In genomic region chr19:41352609-41353465, GRCh38 we compare ENCODE assay signal across 8 cellular contexts. TPM values are rescaled to one million over a fixed set of nuclear protein-coding genes. Genes with fewer than 3 reads are reported as not detected.
DNase-seq lines count a peak whose midpoint lies in the region; ATAC-seq and TF ChIP-seq lines count a peak whose summit lies in the region.

No MANE protein-coding gene starts in this region.

- peak overlapping the region; percentile 92 for H3K4me3 Mint-ChIP-seq in activated naive CD4-positive, alpha-beta T cell treated with anti-CD3 and anti-CD28 coated beads, Interleukin-2, amount 10 ng/mL, durations not matched to agents 7 days and 5 days

- H3K4me1 ChIP-seq in BLaER1 (peaks cover 68% of the 10 kb centered on the region), HCT116 (ENCODE audit: control insufficient read depth in 1 of 2, insufficient read depth in 2 of 2, low read length in 2 of 2) (peaks cover 11 to 29% of the 10 kb centered on the region in 2 experiments; a peak in 3 of 4 replicates), aorta (ENCODE audit: control insufficient read depth in 1 of 2, insufficient read depth in 2 of 2, low read length in 2 of 2) (no peaks in the 10 kb centered on the region)

- H3K79me2 ChIP-seq in HCT116 (ENCODE audit: insufficient read depth, low read length), result peaks cover 42% of the 10 kb centered on the region

- H3K4me2 ChIP-seq in BLaER1, result peak overlapping the region; percentile 98
- H3K4me2 ChIP-seq in HCT116 (ENCODE audit: low read length), result peak overlapping the region; percentile 95

- POLR2A ChIA-PET in HCT116 (lab: Charles Lee), result interaction anchor here (0.6 to 2.1 kb wide), 3 partner anchors 11 to 532 kb away, joined by 3 to 13 read pairs (median 3); partner anchors contain the start of gene B9D2

- in situ Hi-C loops in SK-MEL-5 (cut with HindIII; ENCODE audit: low pct_unique_long_range_greater_than_20kb, low sequenced_read_pairs), result no loop called here

- TF ChIP-seq CTCF in HCT116 (IDR thresholded peaks at IDR 0.05 in 2 of 3, conservative IDR thresholded peaks at IDR 0.05 in 1 of 3; ENCODE audit: borderline replicate concordance in 1 of 3, insufficient read depth in 1 of 3, low read depth in 2 of 3, low read length in 2 of 3), result peak; percentile 26 to 55 (median 48); a peak in 4 of 6 replicates

- H3K36me3 Mint-ChIP-seq in activated naive CD4-positive, alpha-beta T cell treated with anti-CD3 and anti-CD28 coated beads, Interleukin-2, amount 10 ng/mL, durations not matched to agents 7 days and 5 days, result peaks cover 38% of the 10 kb centered on the region

- H3K9ac ChIP-seq in BLaER1 (peak overlapping the region; percentile 84), HCT116 (ENCODE audit: low read length) (peak overlapping the region; percentile 83)

- H3K9me2 ChIP-seq in HCT116 (ENCODE audit: insufficient read depth), result no peaks in the 10 kb centered on the region

- H3K36me3 ChIP-seq in BLaER1 (peaks cover 5% of the 10 kb centered on the region), HCT116 (ENCODE audit: control insufficient read depth in 1 of 2, insufficient read depth in 2 of 2, low read length in 2 of 2) (peaks cover 0 to 4% of the 10 kb centered on the region in 2 experiments; a peak in 1 of 4 replicates), aorta (ENCODE audit: control insufficient read depth in 1 of 2, insufficient read depth in 2 of 2, low read length in 1 of 2) (no peaks in the 10 kb centered on the region)

- H3K27ac ChIP-seq in BLaER1 (peak overlapping the region; percentile 85), HCT116 (ENCODE audit: low read depth, low read length) (peak overlapping the region; percentile 89), aorta (ENCODE audit: low read depth in 1 of 2, low read length in 2 of 2) (peak overlapping the region in 1 of 2 donors; percentile 34)

- H3K9me3 Mint-ChIP-seq in activated naive CD4-positive, alpha-beta T cell treated with anti-CD3 and anti-CD28 coated beads, Interleukin-2, amount 10 ng/mL, durations not matched to agents 7 days and 5 days, result peaks cover 3% of the 10 kb centered on the region

- no peaks in the 10 kb centered on the region for H3K27me3 Mint-ChIP-seq in activated naive CD4-positive, alpha-beta T cell treated with anti-CD3 and anti-CD28 coated beads, Interleukin-2, amount 10 ng/mL, durations not matched to agents 7 days and 5 days

- H2AFZ ChIP-seq in HCT116 (ENCODE audit: low read depth, low read length, poor library complexity, severe bottlenecking), result no peak overlapping the region

- H4K20me1 ChIP-seq in BLaER1, result peaks cover 51% of the 10 kb centered on the region
- H4K20me1 ChIP-seq in HCT116 (ENCODE audit: insufficient read depth), result no peaks in the 10 kb centered on the region

- peak; percentile 41; the same call in 1 of the 2 replicates for TF ChIP-seq RAD21 in HCT116 (IDR thresholded peaks at IDR 0.05; ENCODE audit: low read depth)

- peak overlapping the region; percentile 93 for H3K27ac Mint-ChIP-seq in activated naive CD4-positive, alpha-beta T cell treated with anti-CD3 and anti-CD28 coated beads, Interleukin-2, amount 10 ng/mL, durations not matched to agents 7 days and 5 days

- peaks cover 61% of the 10 kb centered on the region for H3K4me1 Mint-ChIP-seq in activated naive CD4-positive, alpha-beta T cell treated with anti-CD3 and anti-CD28 coated beads, Interleukin-2, amount 10 ng/mL, durations not matched to agents 7 days and 5 days

- DNase-seq in HCT116 (ENCODE audit: low read depth, low spot score), result no peak
- DNase-seq in SK-MEL-5 (ENCODE audit: low read depth, low spot score), result peak; percentile 22
- peak; percentile 83 for DNase-seq in activated naive CD4-positive, alpha-beta T cell treated with anti-CD3 and anti-CD28 coated beads, Interleukin-2, amount 10 ng/mL, durations not matched to agents 7 days and 5 days
- peak; percentile 73 for DNase-seq in left cardiac atrium
- DNase-seq in renal cortical epithelial cell (ENCODE audit: low read depth), result peak; percentile 22
- DNase-seq in aorta, result peak; percentile 79 to 89

- BruUV-seq in HCT116 (replicated peaks; lab: Mats Ljungman, UMichigan), result TSS peak; percentile 56

- intact Hi-C loops in HCT116 (cut with micrococcal nuclease) (no loop called here), left cardiac atrium (cut with DNase I) (loop anchor here in 1 of 2 donors (5.0 kb wide), 1 partner anchor 41 kb away; the partner anchor contains the start of gene CCDC97), aorta (cut with DNase I) (loop anchor here in 1 of 2 donors (2.0 to 5.0 kb wide), 3 partner anchors 28 to 74 kb away; partner anchors contain the start of genes B3GNT8 and CCDC97)

- CTCF ChIA-PET in HCT116 (lab: Charles Lee), result interaction anchor here (1.0 to 5.6 kb wide), 3 partner anchors 12 to 223 kb away, joined by 3 to 54 read pairs (median 3); partner anchors contain the start of genes B9D2 and CEACAM21
- CTCF ChIA-PET in activated naive CD4-positive, alpha-beta T cell treated with anti-CD3 and anti-CD28 coated beads, Interleukin-2, amount 10 ng/mL, durations not matched to agents 7 days and 5 days (lab: Charles Lee), result interaction anchor here (0.6 to 2.7 kb wide), 10 partner anchors 11 to 150 kb away, joined by 3 to 14 read pairs (median 4); partner anchors contain the start of genes B9D2 and CCDC97

- no peaks in the 10 kb centered on the region for H3K9me3 ChIP-seq in BLaER1
- H3K9me3 ChIP-seq in HCT116 (ENCODE audit: control insufficient read depth in 1 of 2, insufficient read depth in 1 of 2, low read depth in 1 of 2, low read length in 2 of 2), result no peaks in the 10 kb centered on the region
- no peaks in the 10 kb centered on the region for H3K9me3 ChIP-seq in aorta (ENCODE audit: control insufficient read depth, low read length)

- ATAC-seq in HCT116 (peak; percentile 33), left cardiac atrium (peak; percentile 17 to 20), aorta (ENCODE audit: low FRiP score) (peak; percentile 13), GM19452 (IDR thresholded peaks at IDR 0.05; ENCODE audit: unreplicated experiment) (no peak)

- H3K27me3 ChIP-seq in BLaER1, result no peaks in the 10 kb centered on the region
- H3K27me3 ChIP-seq in HCT116 (ENCODE audit: insufficient read depth, low read length), result no peaks in the 10 kb centered on the region
- H3K27me3 ChIP-seq in aorta (ENCODE audit: control insufficient read depth in 1 of 2, insufficient read depth in 2 of 2, low read length in 1 of 2), result no peaks in the 10 kb centered on the region

- TF ChIP-seq POLR2A in HCT116 (IDR thresholded peaks at IDR 0.05; ENCODE audit: borderline replicate concordance, extremely low read depth, insufficient read depth, insufficient read length), result no peak

- 0 to 1% methylated on average over 71 of the region's 71 CpGs for WGBS in aorta, 2 donors

- RAD21 ChIA-PET in HCT116 (lab: Charles Lee; ENCODE audit: low non-redundant PET in 1 of 2, low total read pairs in 2 of 2, uncharacterized antibody in 2 of 2, unreplicated experiment in 2 of 2), result interaction anchor here in 1 of 2 experiments (0.7 to 1.2 kb wide), 2 partner anchors 11 to 199 kb away, joined by 4 to 9 read pairs; partner anchors contain the start of gene B9D2

- H3K4me3 ChIP-seq in BLaER1 (peak overlapping the region; percentile 81), HCT116 (replicated peaks in 1 of 2; ENCODE audit: low read depth in 1 of 2, low read length in 2 of 2) (peak overlapping the region; percentile 79 to 87), aorta (ENCODE audit: low read length in 2 of 2) (peak overlapping the region; percentile 34 to 77)

TF ChIP-seq in HCT116, 20 proteins besides CTCF, POLR2A, EP300 and RAD21 (continues in another document):
- no peak for TF ChIP-seq CBX3 (IDR thresholded peaks at IDR 0.05; ENCODE audit: low read depth)

RNA-seq across cellular contexts. Expression of gene TGFB1, which starts 0.9 kb away (rescaled TPM):
- total RNA-seq in HCT116 (2021; ENCODE audit: unreplicated experiment), result 54.6 TPM
- 45.7 and 49.9 TPM in 2 replicates for polyA plus RNA-seq in HCT116 (2012)
- total RNA-seq in SK-MEL-5 (2014; rRNA removed; shearing (Covaris generic)), result 4.3 and 5.5 TPM in 2 replicates
- 54.9 and 68.3 TPM in 2 replicates for polyA plus RNA-seq in SK-MEL-5 (2015; cell fraction: cytosol; rRNA removed)
- polyA plus RNA-seq in SK-MEL-5 (2015; cell fraction: nucleus; rRNA removed), result 6.7 and 7.3 TPM in 2 replicates
- 10 to 100 TPM; 29.3 to 31.5 TPM for total RNA-seq in left cardiac atrium
- 4.9 and 44.8 TPM in 2 replicates for total RNA-seq in renal cortical epithelial cell
- total RNA-seq in aorta, result 10 to 100 TPM; 81.6 to 97.5 TPM
- polyA plus RNA-seq in aorta, result 10 to 100 TPM; 25.4 to 56.6 TPM

RNA-seq across cellular contexts. Expression of gene B9D2, which starts 11.1 kb away (rescaled TPM):
- 7.3 TPM for total RNA-seq in HCT116 (2021; ENCODE audit: unreplicated experiment)
- 9.7 and 11.1 TPM in 2 replicates for polyA plus RNA-seq in HCT116 (2012)
- 0.69 and 2.6 TPM in 2 replicates for total RNA-seq in SK-MEL-5 (2014; rRNA removed; shearing (Covaris generic))
- 0.75 and 2.8 TPM in 2 replicates for polyA plus RNA-seq in SK-MEL-5 (2015; cell fraction: cytosol; rRNA removed)
- polyA plus RNA-seq in SK-MEL-5 (2015; cell fraction: nucleus; rRNA removed), result 0.27 and 2.5 TPM in 2 replicates
- 1 to 10 TPM; 3.5 to 4.1 TPM for total RNA-seq in left cardiac atrium
- 7.4 and 10.1 TPM in 2 replicates for total RNA-seq in renal cortical epithelial cell
- total RNA-seq in aorta, result 1 to 10 TPM; 4.1 to 5.6 TPM
- 10 to 100 TPM in 1 of 2 donors, 1 to 10 TPM in 1; 1.6 to 13.5 TPM for polyA plus RNA-seq in aorta

RNA-seq across cellular contexts. Expression of gene TMEM91, which starts 23.5 kb away (rescaled TPM):
- 4.4 TPM for total RNA-seq in HCT116 (2021; ENCODE audit: unreplicated experiment)
- 6.8 and 6.9 TPM in 2 replicates for polyA plus RNA-seq in HCT116 (2012)
- total RNA-seq in SK-MEL-5 (2014; rRNA removed; shearing (Covaris generic)), result 0.26 TPM in 1 of 2 replicates, not detected in the other
- polyA plus RNA-seq in SK-MEL-5 (2015; cell fraction: cytosol; rRNA removed), result 0.53 TPM in 1 of 2 replicates, not detected in the other
- polyA plus RNA-seq in SK-MEL-5 (2015; cell fraction: nucleus; rRNA removed), result 8.4 and 8.5 TPM in 2 replicates
- 1 to 10 TPM; 6.3 to 6.8 TPM for total RNA-seq in left cardiac atrium
- total RNA-seq in renal cortical epithelial cell, result 3.0 and 9.0 TPM in 2 replicates
- total RNA-seq in aorta, result 10 to 100 TPM in 1 of 2 donors, 1 to 10 TPM in 1; 9.5 to 28.2 TPM
- polyA plus RNA-seq in aorta, result 10 to 100 TPM in 1 of 2 donors, 1 to 10 TPM in 1; 8.9 to 55.8 TPM

RNA-seq across cellular contexts. Expression of gene CCDC97, which starts 42.9 kb away (rescaled TPM):
- total RNA-seq in HCT116 (2021; ENCODE audit: unreplicated experiment) (23.0 TPM), left cardiac atrium (10 to 100 TPM; 18.0 to 18.6 TPM), renal cortical epithelial cell (5.2 and 15.0 TPM in 2 replicates), aorta (10 to 100 TPM; 18.7 to 24.3 TPM)
- 19.4 and 21.3 TPM in 2 replicates for polyA plus RNA-seq in HCT116 (2012)
- 6.9 and 9.8 TPM in 2 replicates for total RNA-seq in SK-MEL-5 (2014; rRNA removed; shearing (Covaris generic))
- 19.3 and 27.0 TPM in 2 replicates for polyA plus RNA-seq in SK-MEL-5 (2015; cell fraction: cytosol; rRNA removed)
- polyA plus RNA-seq in SK-MEL-5 (2015; cell fraction: nucleus; rRNA removed), result 12.3 and 13.2 TPM in 2 replicates
- polyA plus RNA-seq in aorta, result 10 to 100 TPM in 1 of 2 donors, 1 to 10 TPM in 1; 7.0 to 10.8 TPM

RNA-seq across cellular contexts. Expression of gene EXOSC5, which starts 44.3 kb away (rescaled TPM):
- total RNA-seq in HCT116 (2021; ENCODE audit: unreplicated experiment) (57.5 TPM), left cardiac atrium (10 to 100 TPM in 1 of 2 donors, 1 to 10 TPM in 1; 8.1 to 13.4 TPM), renal cortical epithelial cell (5.2 and 8.2 TPM in 2 replicates), aorta (1 to 10 TPM; 5.5 to 8.7 TPM)
- 77.4 and 78.2 TPM in 2 replicates for polyA plus RNA-seq in HCT116 (2012)
- total RNA-seq in SK-MEL-5 (2014; rRNA removed; shearing (Covaris generic)), result 39.1 and 39.3 TPM in 2 replicates
- polyA plus RNA-seq in SK-MEL-5 (2015; cell fraction: cytosol; rRNA removed), result 51.3 and 55.3 TPM in 2 replicates
- 9.0 and 18.9 TPM in 2 replicates for polyA plus RNA-seq in SK-MEL-5 (2015; cell fraction: nucleus; rRNA removed)
- 10 to 100 TPM in 1 of 2 donors, 1 to 10 TPM in 1; 9.9 to 15.4 TPM for polyA plus RNA-seq in aorta
